ENCODE assay signal across 8 cellular contexts in the genomic region with DNA sequence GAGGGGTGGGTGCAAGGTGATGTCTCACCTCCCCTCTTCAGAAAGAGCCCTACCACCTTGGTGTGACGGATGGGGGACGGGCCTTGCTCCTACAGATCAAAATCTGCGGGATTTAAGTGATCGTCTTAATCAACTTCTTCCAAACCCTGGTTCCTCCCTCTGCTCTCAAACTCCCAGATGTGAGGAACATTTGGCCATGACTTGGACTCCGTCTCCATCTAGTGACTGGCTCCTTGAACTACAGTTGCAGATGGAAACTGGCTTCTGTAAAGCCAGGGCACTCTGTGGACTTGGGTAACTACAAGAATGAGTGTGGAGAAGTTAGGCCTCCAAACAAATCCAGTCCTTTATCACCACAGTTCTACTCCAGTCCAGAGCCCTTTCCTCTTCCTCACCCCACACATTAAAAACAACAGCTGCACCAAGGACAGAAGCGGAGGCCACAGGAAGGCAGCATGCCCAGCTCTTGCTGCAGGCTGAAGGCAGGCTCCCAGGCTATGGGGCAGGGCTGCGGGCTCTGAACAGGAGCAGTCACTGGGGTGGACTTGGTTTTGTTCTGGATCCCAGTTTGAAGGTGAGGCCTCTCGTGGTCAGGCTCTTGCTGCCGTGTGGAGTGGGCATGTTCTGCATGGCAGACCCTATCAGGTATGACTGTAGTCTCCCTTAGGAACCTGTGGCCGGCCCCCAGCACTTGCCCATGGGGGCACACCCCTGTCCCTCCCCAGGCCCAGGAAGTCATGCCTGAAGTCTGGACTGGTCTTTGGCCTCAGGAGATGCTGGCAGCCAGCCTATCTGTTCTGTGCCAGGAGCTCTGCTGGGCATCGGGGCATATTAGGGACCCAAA.
DNase-seq lines count a peak whose midpoint lies in the region; ATAC-seq and TF ChIP-seq lines count a peak whose summit lies in the region.

No MANE protein-coding gene starts in this region.

- no peaks in the 10 kb centered on the region for H3K36me3 ChIP-seq in Peyer's patch

- H3K27ac Mint-ChIP-seq in activated naive CD4-positive, alpha-beta T cell treated with anti-CD3 and anti-CD28 coated beads for 36 hours = no peak overlapping the region

- H3K36me3 Mint-ChIP-seq in activated naive CD4-positive, alpha-beta T cell treated with anti-CD3 and anti-CD28 coated beads for 36 hours (ENCODE audit: low read depth) = no peaks in the 10 kb centered on the region

- peak; percentile 75 for ATAC-seq in GM21786 (IDR thresholded peaks at IDR 0.05; ENCODE audit: unreplicated experiment)

- H3K9me3 Mint-ChIP-seq in activated naive CD4-positive, alpha-beta T cell treated with anti-CD3 and anti-CD28 coated beads for 36 hours = no peaks in the 10 kb centered on the region

- no peak overlapping the region for H3K4me3 Mint-ChIP-seq in activated naive CD4-positive, alpha-beta T cell treated with anti-CD3 and anti-CD28 coated beads for 36 hours

- no peaks in the 10 kb centered on the region for H3K27me3 ChIP-seq in Peyer's patch

- no peaks in the 10 kb centered on the region for H3K9me3 ChIP-seq in Peyer's patch

- TF ChIP-seq POLR2A in Peyer's patch (IDR thresholded peaks at IDR 0.05) (no peak), lower leg skin (IDR thresholded peaks at IDR 0.05) (no peak)

- no peak overlapping the region for H3K27ac ChIP-seq in Peyer's patch

- no peaks in the 10 kb centered on the region for H3K4me1 ChIP-seq in Peyer's patch

- CTCF ChIA-PET in activated naive CD4-positive, alpha-beta T cell treated with anti-CD3 and anti-CD28 coated beads for 36 hours (lab: Charles Lee) = interaction anchor here (1.0 kb wide), 1 partner anchor 30 kb away, joined by 5 read pairs; no protein-coding TSS in a partner anchor

- TF ChIP-seq CTCF in Peyer's patch (IDR thresholded peaks at IDR 0.05) = peak in 5 of 6 experiments; percentile 37 to 56 (median 48)
- TF ChIP-seq CTCF in lower leg skin (IDR thresholded peaks at IDR 0.05) = no peak

- H3K27me3 Mint-ChIP-seq in activated naive CD4-positive, alpha-beta T cell treated with anti-CD3 and anti-CD28 coated beads for 36 hours (ENCODE audit: low read depth) = no peaks in the 10 kb centered on the region

- no peak overlapping the region for H3K4me3 ChIP-seq in Jurkat, Clone E6-1 (ENCODE audit: low read length)
- H3K4me3 ChIP-seq in Peyer's patch (no peak overlapping the region), lower leg skin (ENCODE audit: low read depth, poor library complexity, severe bottlenecking) (no peak overlapping the region)

- 46 to 49% methylated on average over 11 of the region's 11 CpGs for WGBS in lower leg skin, 2 donors

- no peaks in the 10 kb centered on the region for H3K4me1 Mint-ChIP-seq in activated naive CD4-positive, alpha-beta T cell treated with anti-CD3 and anti-CD28 coated beads for 36 hours (ENCODE audit: low read depth)

- intact Hi-C loops in activated naive CD4-positive, alpha-beta T cell treated with anti-CD3 and anti-CD28 coated beads for 36 hours (cut with micrococcal nuclease) = loop anchor here (1.0 to 5.0 kb wide), 2 partner anchors 1361 to 1554 kb away; no protein-coding TSS in a partner anchor
- intact Hi-C loops in lower leg skin (cut with DNase I; ENCODE audit: low total_unique reads) = no loop called here

- DNase-seq in activated naive CD4-positive, alpha-beta T cell treated with anti-CD3 and anti-CD28 coated beads for 36 hours = peak; percentile 46
- no peak for DNase-seq in activated naive CD4-positive, alpha-beta T cell treated with anti-CD3 and anti-CD28 coated beads, Interleukin-2, amount 50 U/mL, for 16 hours
- DNase-seq in Jurkat, Clone E6-1 (ENCODE audit: low read depth, low spot score) = peak; percentile 42
- DNase-seq in Peyer's patch (no peak), dedifferentiated amniotic fluid mesenchymal stem cell (ENCODE audit: extremely low spot score) (peak; percentile 19), lower leg skin (ENCODE audit: low spot score in 2 of 2) (peak; percentile 41 to 83)
- no peak for DNase-seq in stimulated activated naive CD4-positive, alpha-beta T cell treated with Interleukin-2 at 50 U/mL for 16 hours (lab: John Stamatoyannopoulos, UW)

Comparison
In these comparisons a context has a peak if more than half of its experiments do, and no peak if none do; other contexts are left out.
1. DNase-seq: peak in activated naive CD4-positive, alpha-beta T cell treated with anti-CD3 and anti-CD28 coated beads for 36 hours (single experiment), Jurkat, Clone E6-1 (single experiment), dedifferentiated amniotic fluid mesenchymal stem cell (single experiment) and lower leg skin (2 of 2); none in activated naive CD4-positive, alpha-beta T cell treated with anti-CD3 and anti-CD28 coated beads, Interleukin-2, amount 50 U/mL, for 16 hours (single experiment), Peyer's patch (0 of 3) and stimulated activated naive CD4-positive, alpha-beta T cell treated with Interleukin-2 at 50 U/mL for 16 hours (single experiment).
2. CTCF ChIP-seq: peak in Peyer's patch (5 of 6); none in lower leg skin (0 of 3).